Comparison of ENCODE assay signal across 2 cellular contexts in genomic region chr22:29702931-29703594, GRCh38.
TF ChIP-seq lines count a peak whose summit lies in the region.

No MANE protein-coding gene starts in this region.

TF ChIP-seq in SK-N-SH, 30 proteins besides CTCF, POLR2A, EP300 and RAD21 (continued from another document):
- TF ChIP-seq USF1 (IDR thresholded peaks at IDR 0.05; ENCODE audit: borderline replicate concordance, low read depth) = no peak
- TF ChIP-seq MEF2A (IDR thresholded peaks at IDR 0.05; ENCODE audit: borderline replicate concordance, low read depth) = no peak
TF ChIP-seq in SK-N-SH: peak in this region for 0.

TF ChIP-seq in SK-N-SH treated with all-trans-retinoic acid at 6 μM for 48 hours, 23 proteins besides CTCF, POLR2A, EP300 and RAD21 (continued from another document):
- TF ChIP-seq PATZ1 (CRISPR knock-in tag; IDR thresholded peaks at IDR 0.05; ENCODE audit: borderline replicate concordance) (no peak), TOX (CRISPR knock-in tag; IDR thresholded peaks at IDR 0.05; ENCODE audit: borderline replicate concordance) (no peak), ZNF565 (CRISPR knock-in tag; conservative IDR thresholded peaks at IDR 0.05; ENCODE audit: low read depth) (no peak), TSHZ2 (CRISPR knock-in tag; IDR thresholded peaks at IDR 0.05) (no peak), CREB5 (CRISPR knock-in tag; IDR thresholded peaks at IDR 0.05; ENCODE audit: low read depth) (no peak), ZNF70 (CRISPR knock-in tag; IDR thresholded peaks at IDR 0.05) (no peak)
TF ChIP-seq in SK-N-SH treated with all-trans-retinoic acid at 6 μM for 48 hours: peak in this region for 0.
